ENCODE assay signal across 1 cellular context in the genomic region with DNA sequence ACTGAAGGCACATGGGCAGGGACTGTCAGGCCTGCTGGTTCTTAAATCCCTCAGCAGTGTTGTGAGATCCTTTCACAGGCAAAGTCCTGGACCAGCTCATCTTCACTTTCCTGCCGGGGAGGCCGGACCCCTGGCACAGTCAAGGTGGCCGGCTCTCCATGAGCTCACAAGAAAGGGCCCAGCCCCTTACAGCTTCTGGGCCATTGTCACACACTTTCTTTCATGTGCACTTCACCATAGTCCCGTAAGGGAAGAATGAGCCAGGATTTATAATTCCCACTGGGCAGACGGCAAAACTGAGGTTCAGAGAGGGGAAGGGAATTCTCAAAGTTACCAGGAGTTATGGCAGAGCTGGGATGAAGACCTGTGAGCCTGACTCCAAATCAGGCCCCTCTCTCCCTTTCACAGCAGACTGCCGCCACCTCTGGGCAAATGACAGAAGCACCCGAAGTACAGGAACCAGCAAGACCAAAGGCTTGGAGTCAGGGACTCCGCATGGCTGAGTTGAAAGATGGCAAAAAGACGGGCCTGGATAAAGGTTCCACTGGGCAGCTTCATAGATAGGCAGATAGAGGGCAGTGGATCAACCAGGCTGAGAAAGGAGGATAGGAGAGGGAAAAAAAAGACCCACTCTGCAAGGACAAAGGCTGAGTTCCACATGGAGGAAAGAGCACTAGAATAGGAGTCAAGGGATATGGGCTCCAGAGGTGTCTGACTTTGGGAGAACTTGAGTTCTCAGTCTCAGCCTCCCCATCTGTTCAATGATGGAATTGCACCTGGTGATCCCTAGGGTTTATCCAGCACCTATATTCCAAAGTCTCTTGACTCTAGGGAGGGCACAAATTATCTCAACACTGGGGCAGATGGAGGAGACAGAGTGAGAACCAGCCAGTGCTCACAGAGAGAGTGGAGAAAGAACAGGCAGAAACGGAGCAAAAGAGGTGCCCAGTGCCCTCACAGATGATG.
TF ChIP-seq lines count a peak whose summit lies in the region.

No MANE protein-coding gene starts in this region.

TF ChIP-seq in SK-N-SH, 30 proteins besides CTCF, POLR2A, EP300 and RAD21 (continued from another document):
- TF ChIP-seq REST (IDR thresholded peaks at IDR 0.05; ENCODE audit: low read depth, low read length) = no peak
